Comparison of ENCODE assay signal across 1 cellular context in genomic region chr10:77670817-77671443, GRCh38.
TF ChIP-seq lines count a peak whose summit lies in the region.

No MANE protein-coding gene starts in this region.

TF ChIP-seq in HEK293, 187 proteins besides CTCF, POLR2A, EP300 and RAD21 (continued from another document):
- TF ChIP-seq ZNF76 (tag by site-specific recombination; IDR thresholded peaks at IDR 0.05; ENCODE audit: borderline replicate concordance, low read depth) = no peak
- TF ChIP-seq ZNF169 (tag by site-specific recombination; IDR thresholded peaks at IDR 0.05) = no peak
